ENCODE assay signal across 17 cellular contexts in the genomic region with DNA sequence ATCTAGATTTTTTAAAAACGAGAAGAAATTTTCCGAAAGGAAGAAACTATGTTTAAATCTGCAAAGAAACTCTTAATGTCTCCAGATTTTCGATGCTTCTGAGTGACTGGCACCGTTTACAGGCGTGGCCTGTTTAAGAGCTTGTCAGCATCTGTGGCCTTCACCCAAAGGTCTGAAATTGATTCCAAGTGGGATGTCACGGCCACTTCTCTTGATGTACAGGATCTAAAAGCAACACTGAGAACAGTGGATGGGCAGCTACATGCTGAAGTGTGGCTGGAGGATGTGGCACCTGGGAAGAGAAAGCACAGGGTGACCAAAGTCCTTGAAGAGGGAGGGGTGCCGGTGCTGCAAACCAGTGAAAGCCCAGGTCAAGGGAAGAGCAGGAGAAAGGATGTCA. TPM values are rescaled to one million over a fixed set of nuclear protein-coding genes. Genes with fewer than 3 reads are reported as not detected.
DNase-seq lines count a peak whose midpoint lies in the region; ATAC-seq and TF ChIP-seq lines count a peak whose summit lies in the region.
"Had no signal": no experiment of that assay in that cellular context is flagged by ENCODE, and none has a peak within 500 bp of the region (broad histone marks: within the 10 kb centered on the region; RNA-seq: fewer than 3 reads in every experiment).

No MANE protein-coding gene starts in this region.

- no peak overlapping the region for H3K27ac Mint-ChIP-seq in activated CD8-positive, alpha-beta memory T cell treated with anti-CD3 and anti-CD28 coated beads, Interleukin-2, amount 10 ng/mL, durations not matched to agents 7 days and 5 days
- H3K27ac Mint-ChIP-seq in central memory CD8-positive, alpha-beta T cell (ENCODE audit: low read depth): peak overlapping the region; percentile 44
- H3K27ac Mint-ChIP-seq: activated T-helper 17 cell treated with anti-CD3 and anti-CD28 coated beads, Interleukin-2, amount 50 U/mL, for 72 hours; memory B cell; natural killer cell; stimulated activated naive CD8-positive, alpha-beta T cell treated with anti-CD3 and anti-CD28 coated beads, Interleukin-15, Interleukin-2, amounts not matched to agents 100 ng/mL and 50 ng/mL, for 24 hours; T-cell had no signal

- H3K9me3 Mint-ChIP-seq in activated CD8-positive, alpha-beta memory T cell treated with anti-CD3 and anti-CD28 coated beads, Interleukin-2, amount 10 ng/mL, durations not matched to agents 7 days and 5 days (ENCODE audit: low read depth): no peaks in the 10 kb centered on the region
- no peaks in the 10 kb centered on the region for H3K9me3 Mint-ChIP-seq in central memory CD8-positive, alpha-beta T cell
- H3K9me3 Mint-ChIP-seq: activated T-helper 17 cell treated with anti-CD3 and anti-CD28 coated beads, Interleukin-2, amount 50 U/mL, for 72 hours; memory B cell; natural killer cell; stimulated activated naive CD8-positive, alpha-beta T cell treated with anti-CD3 and anti-CD28 coated beads, Interleukin-15, Interleukin-2, amounts not matched to agents 100 ng/mL and 50 ng/mL, for 24 hours; T-cell had no signal

- H3K9me3 ChIP-seq in right atrium auricular region (no peaks in the 10 kb centered on the region), thoracic aorta (no peaks in the 10 kb centered on the region)
- H3K9me3 ChIP-seq: BLaER1 had no signal

- H3K4me3 ChIP-seq in right atrium auricular region (no peak overlapping the region), thoracic aorta (no peak overlapping the region)
- H3K4me3 ChIP-seq: BLaER1 had no signal

- H3K27me3 ChIP-seq in right atrium auricular region (no peaks in the 10 kb centered on the region), thoracic aorta (replicated peaks; ENCODE audit: insufficient read depth) (no peaks in the 10 kb centered on the region)
- H3K27me3 ChIP-seq: BLaER1 had no signal

- TF ChIP-seq CTCF in right atrium auricular region (IDR thresholded peaks at IDR 0.05): no peak
- no peak for TF ChIP-seq CTCF in thoracic aorta (IDR thresholded peaks at IDR 0.05)

- peak overlapping the region; percentile 24 to 49 for H3K27ac ChIP-seq in right atrium auricular region
- H3K27ac ChIP-seq in thoracic aorta: peak overlapping the region; percentile 60 to 63
- H3K27ac ChIP-seq: 22Rv1, BLaER1 had no signal

- H3K4me1 ChIP-seq in right atrium auricular region (peaks cover 0 to 19% of the 10 kb centered on the region in 2 donors), thoracic aorta (ENCODE audit: control insufficient read depth in 1 of 2, low read depth in 2 of 2) (peaks cover 8 to 27% of the 10 kb centered on the region in 2 donors)

- no peak overlapping the region for H3K4me3 Mint-ChIP-seq in activated CD8-positive, alpha-beta memory T cell treated with anti-CD3 and anti-CD28 coated beads, Interleukin-2, amount 10 ng/mL, durations not matched to agents 7 days and 5 days
- no peak overlapping the region for H3K4me3 Mint-ChIP-seq in central memory CD8-positive, alpha-beta T cell
- H3K4me3 Mint-ChIP-seq: activated T-helper 17 cell treated with anti-CD3 and anti-CD28 coated beads, Interleukin-2, amount 50 U/mL, for 72 hours; memory B cell; natural killer cell; stimulated activated naive CD8-positive, alpha-beta T cell treated with anti-CD3 and anti-CD28 coated beads, Interleukin-15, Interleukin-2, amounts not matched to agents 100 ng/mL and 50 ng/mL, for 24 hours; T-cell had no signal

- peaks cover 4% of the 10 kb centered on the region for H3K27me3 Mint-ChIP-seq in activated CD8-positive, alpha-beta memory T cell treated with anti-CD3 and anti-CD28 coated beads, Interleukin-2, amount 10 ng/mL, durations not matched to agents 7 days and 5 days
- no peaks in the 10 kb centered on the region for H3K27me3 Mint-ChIP-seq in central memory CD8-positive, alpha-beta T cell
- H3K27me3 Mint-ChIP-seq: activated T-helper 17 cell treated with anti-CD3 and anti-CD28 coated beads, Interleukin-2, amount 50 U/mL, for 72 hours; stimulated activated naive CD8-positive, alpha-beta T cell treated with anti-CD3 and anti-CD28 coated beads, Interleukin-15, Interleukin-2, amounts not matched to agents 100 ng/mL and 50 ng/mL, for 24 hours; T-cell had no signal

- CTCF ChIA-PET in activated CD8-positive, alpha-beta memory T cell treated with anti-CD3 and anti-CD28 coated beads, Interleukin-2, amount 10 ng/mL, durations not matched to agents 7 days and 5 days (lab: Charles Lee): no interaction called here

- no peak for ATAC-seq in activated CD8-positive, alpha-beta memory T cell treated with anti-CD3 and anti-CD28 coated beads, Interleukin-2, amount 10 ng/mL, durations not matched to agents 7 days and 5 days
- no peak for ATAC-seq in central memory CD8-positive, alpha-beta T cell (replicated peaks; ENCODE audit: extremely low read depth, poor library complexity, severe bottlenecking)
- no peak for ATAC-seq in thoracic aorta (ENCODE audit: insufficient number of reproducible peaks, low FRiP score, low read depth)
- ATAC-seq in GM18909 (IDR thresholded peaks at IDR 0.05; ENCODE audit: poor library complexity, unreplicated experiment): no peak
- no peak for ATAC-seq in GM18517 (IDR thresholded peaks at IDR 0.05; ENCODE audit: unreplicated experiment)
- no peak for ATAC-seq in HG02642 (IDR thresholded peaks at IDR 0.05; ENCODE audit: poor library complexity, unreplicated experiment)
- ATAC-seq: activated T-helper 17 cell treated with anti-CD3 and anti-CD28 coated beads, Interleukin-2, amount 50 U/mL, for 72 hours; natural killer cell; T-cell had no signal

- H3K4me1 Mint-ChIP-seq in activated CD8-positive, alpha-beta memory T cell treated with anti-CD3 and anti-CD28 coated beads, Interleukin-2, amount 10 ng/mL, durations not matched to agents 7 days and 5 days: no peaks in the 10 kb centered on the region
- no peaks in the 10 kb centered on the region for H3K4me1 Mint-ChIP-seq in central memory CD8-positive, alpha-beta T cell
- H3K4me1 Mint-ChIP-seq: memory B cell had no signal

- no peaks in the 10 kb centered on the region for H3K36me3 Mint-ChIP-seq in activated CD8-positive, alpha-beta memory T cell treated with anti-CD3 and anti-CD28 coated beads, Interleukin-2, amount 10 ng/mL, durations not matched to agents 7 days and 5 days
- H3K36me3 Mint-ChIP-seq in central memory CD8-positive, alpha-beta T cell (ENCODE audit: insufficient read depth): no peaks in the 10 kb centered on the region
- H3K36me3 Mint-ChIP-seq: natural killer cell, T-cell had no signal

- peak; percentile 37 for DNase-seq in activated CD8-positive, alpha-beta memory T cell treated with anti-CD3 and anti-CD28 coated beads for 24 hours
- no peak for DNase-seq in activated CD8-positive, alpha-beta memory T cell treated with anti-CD3 and anti-CD28 coated beads, Interleukin-2, amount 10 ng/mL, durations not matched to agents 7 days and 5 days
- no peak for DNase-seq in central memory CD8-positive, alpha-beta T cell (ENCODE audit: low spot score in 2 of 2)
- DNase-seq in right atrium auricular region (ENCODE audit: low spot score) (no peak), thoracic aorta (ENCODE audit: low spot score) (no peak)
- DNase-seq: natural killer cell, NCI-H2171 treated with DMSO at 0.1 percent for 48 hours, SHP77 treated with DMSO at 0.1 percent for 48 hours, T-cell had no signal

- H3K36me3 ChIP-seq in right atrium auricular region: no peaks in the 10 kb centered on the region
- no peaks in the 10 kb centered on the region for H3K36me3 ChIP-seq in thoracic aorta
- H3K36me3 ChIP-seq: BLaER1 had no signal

RNA-seq across cellular contexts. Expression of a gene that starts 28.0 kb away (rescaled TPM):
- 10 to 100 TPM; 17.3 to 19.0 TPM for total RNA-seq in activated CD8-positive, alpha-beta memory T cell treated with anti-CD3 and anti-CD28 coated beads, Interleukin-2, amount 10 ng/mL, durations not matched to agents 7 days and 5 days
- total RNA-seq in right atrium auricular region (10 to 100 TPM in 1 of 2 donors, 1 to 10 TPM in 1; 6.9 to 13.2 TPM), thoracic aorta (10 to 100 TPM; 22.6 to 27.4 TPM)
